ENCODE assay signal across 8 cellular contexts in the genomic region with DNA sequence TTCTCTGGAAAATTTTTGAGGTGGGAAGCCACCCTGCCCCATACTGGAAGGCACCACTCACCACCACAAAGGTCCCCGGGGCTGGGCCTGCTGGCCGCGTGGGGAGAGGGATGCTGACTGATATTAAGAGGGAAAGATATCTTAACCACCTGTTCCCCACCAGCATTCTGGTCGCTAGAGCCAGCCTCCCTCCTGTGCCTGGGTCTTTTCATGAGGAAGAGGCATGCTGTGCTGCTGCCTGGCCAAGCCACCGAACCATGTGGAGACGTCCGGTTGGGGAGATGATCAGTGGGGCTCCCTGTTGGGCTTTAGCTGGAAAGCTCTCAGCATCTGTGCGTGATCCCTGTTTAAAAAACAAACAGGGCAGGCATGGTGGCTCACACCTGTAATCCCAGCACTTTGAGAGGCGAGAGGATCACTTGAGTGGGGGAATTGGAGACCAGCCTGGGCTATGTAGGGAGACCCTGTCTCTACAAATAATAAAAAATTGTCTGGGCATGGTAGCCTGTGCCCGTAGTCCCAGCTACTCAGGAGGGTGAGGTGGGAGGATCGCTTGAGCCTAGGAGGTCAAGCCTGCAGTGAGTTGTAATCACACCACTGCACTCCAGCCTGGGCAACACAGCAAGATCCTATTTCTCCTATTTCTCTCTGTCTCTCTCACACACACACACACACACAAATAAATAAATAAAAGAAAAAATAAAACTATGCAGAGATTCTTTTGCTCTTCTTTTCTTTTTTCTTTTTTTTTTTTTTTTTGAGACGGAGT. TPM values are rescaled to one million over a fixed set of nuclear protein-coding genes. Genes with fewer than 3 reads are reported as not detected.
DNase-seq lines count a peak whose midpoint lies in the region; ATAC-seq, FAIRE-seq and TF ChIP-seq lines count a peak whose summit lies in the region.

No MANE protein-coding gene starts in this region.

- peak overlapping the region; percentile 31 for H2AK9ac ChIP-seq in IMR-90 (replicated peaks; ENCODE audit: low read depth, low read length, poor library complexity)

- peak overlapping the region; percentile 29 for H3K14ac ChIP-seq in IMR-90 (replicated peaks; ENCODE audit: low read depth, low read length)

- peak overlapping the region; percentile 92 for H3K9ac ChIP-seq in IMR-90 (ENCODE audit: low read depth, low read length)

- TF ChIP-seq POLR2A in IMR-90 (IDR thresholded peaks at IDR 0.05; ENCODE audit: low read depth, low read length), result no peak

- in situ Hi-C loops in IMR-90 (cut with MboI; ENCODE audit: low sequenced_read_pairs), result no loop called here

- H2AK5ac ChIP-seq in IMR-90 (ENCODE audit: low read depth, low read length), result peak overlapping the region; percentile 65

- H2AFZ ChIP-seq in IMR-90 (replicated peaks; ENCODE audit: low read length, poor library complexity), result peak overlapping the region; percentile 79

- H3K79me1 ChIP-seq in IMR-90 (ENCODE audit: low read depth in 1 of 2, low read length in 2 of 2), result peaks cover 30 to 66% of the 10 kb centered on the region in 2 experiments; a peak in 3 of 4 replicates

- no peak overlapping the region for H2BK15ac ChIP-seq in IMR-90 (ENCODE audit: low read depth, low read length)

- FAIRE-seq in pancreas (lab: Jason Lieb, UNC), result no peak

- TF ChIP-seq CTCF in C4-2B (conservative IDR thresholded peaks at IDR 0.05), result no peak
- no peak for TF ChIP-seq CTCF in IMR-90 (conservative IDR thresholded peaks at IDR 0.05; ENCODE audit: low read depth, low read length)
- TF ChIP-seq CTCF in fibroblast of villous mesenchyme (IDR thresholded peaks at IDR 0.05; ENCODE audit: insufficient read depth, low read depth, low read length), result no peak
- TF ChIP-seq CTCF in pancreas (IDR thresholded peaks at IDR 0.05), result no peak

- TF ChIP-seq RAD21 in IMR-90 (IDR thresholded peaks at IDR 0.05; ENCODE audit: low read length), result no peak

- no peak overlapping the region for H2BK5ac ChIP-seq in IMR-90 (ENCODE audit: low read depth, low read length, poor library complexity, severe bottlenecking)

- 11% methylated on average over 3 of the region's 12 CpGs; no CpG with 5 or more reads in 1 of the 2 experiments for WGBS in IMR-90 (ENCODE audit: extremely low coverage in 2 of 2, insufficient read length in 1 of 2), 2 experiments
- whole genome bisulfite sequencing in pancreas, 2 donors, result 34 to 35% methylated on average over 12 of the region's 12 CpGs

- peak overlapping the region; percentile 84 for H3K23ac ChIP-seq in IMR-90 (ENCODE audit: low read depth, low read length)

- peak overlapping the region in 1 of 2 experiments; percentile 92; a peak in 1 of 4 replicates for H4K8ac ChIP-seq in IMR-90 (ENCODE audit: low read depth in 2 of 2, low read length in 2 of 2)

- ATAC-seq in IMR-90 (ENCODE audit: low read depth) (no peak), pancreas (no peak)

- H3K36me3 ChIP-seq in IMR-90 (ENCODE audit: control insufficient read depth, insufficient read depth, low read length) (peaks cover 4% of the 10 kb centered on the region), pancreas (no peaks in the 10 kb centered on the region)

- peaks cover 12% of the 10 kb centered on the region for H4K20me1 ChIP-seq in IMR-90 (ENCODE audit: insufficient read depth, low read length)

- H3K4ac ChIP-seq in IMR-90 (ENCODE audit: low read depth, low read length), result peak overlapping the region; percentile 38; the same call in 1 of the 2 replicates

- H2BK20ac ChIP-seq in IMR-90 (ENCODE audit: low read depth, low read length), result no peak overlapping the region

- H3K9me3 ChIP-seq in IMR-90 (ENCODE audit: control insufficient read depth, insufficient read depth, low read length), result no peaks in the 10 kb centered on the region
- H3K9me3 ChIP-seq in pancreas, result no peaks in the 10 kb centered on the region

- H3K27ac ChIP-seq in C4-2B (peak overlapping the region; percentile 87), IMR-90 (ENCODE audit: insufficient read depth, low read length) (peak overlapping the region; percentile 12), pancreas (peak overlapping the region in 2 of 4 donors; percentile 94 to 99)

- H3K4me1 ChIP-seq in IMR-90 (ENCODE audit: control insufficient read depth, insufficient read depth, low read length), result peaks cover 4% of the 10 kb centered on the region; the same call in 1 of the 2 replicates
- H3K4me1 ChIP-seq in pancreas, result peaks cover 0 to 12% (median 0%) of the 10 kb centered on the region in 3 donors

- peak overlapping the region; percentile 61; the same call in 1 of the 2 replicates for H3K56ac ChIP-seq in IMR-90 (ENCODE audit: extremely low read depth, insufficient read depth, low read length)

- H3K9me1 ChIP-seq in IMR-90 (ENCODE audit: insufficient read depth, low read length), result peaks cover 8% of the 10 kb centered on the region

- no peak overlapping the region for H4K5ac ChIP-seq in IMR-90 (ENCODE audit: low read depth, low read length)

- H3K27me3 ChIP-seq in IMR-90 (ENCODE audit: control insufficient read depth, insufficient read depth, low read length), result no peaks in the 10 kb centered on the region
- H3K27me3 ChIP-seq in pancreas, result no peaks in the 10 kb centered on the region

- no TSS peak for BruUV-seq in IMR-90 (replicated peaks; lab: Mats Ljungman, UMichigan)

- H2BK120ac ChIP-seq in IMR-90 (ENCODE audit: low read depth, low read length), result no peak overlapping the region

- POLR2A ChIA-PET in IMR-90 (lab: Charles Lee; ENCODE audit: unreplicated experiment), result interaction anchor here (0.6 kb wide), 1 partner anchor 310 kb away, joined by 6 read pairs; no protein-coding TSS in a partner anchor

- CTCF ChIA-PET in IMR-90 (lab: Yijun Ruan, JAX), result no interaction called here

- H3K18ac ChIP-seq in IMR-90 (ENCODE audit: low read depth, low read length), result no peak overlapping the region

- dilution Hi-C loops in IMR-90 (cut with HindIII; ENCODE audit: low sequenced_read_pairs, unreplicated experiment), result no loop called here

- peak overlapping the region; percentile 60 for H3K4me3 ChIP-seq in IMR-90 (ENCODE audit: insufficient read depth, low read depth, low read length)
- H3K4me3 ChIP-seq in fibroblast of villous mesenchyme (ENCODE audit: low read depth, low read length), result peak overlapping the region; percentile 95
- peak overlapping the region; percentile 67 to 93 (median 68) for H3K4me3 ChIP-seq in pancreas

- H3K4me2 ChIP-seq in IMR-90 (ENCODE audit: low read depth, low read length), result peak overlapping the region; percentile 87

- intact Hi-C loops in IMR-90 (cut with micrococcal nuclease) (loop anchor here (2.0 kb wide), 1 partner anchor 31 kb away; no protein-coding TSS in a partner anchor), pancreas (cut with DNase I) (no loop called here)

- DNase-seq in IMR-90 (no peak), fibroblast of villous mesenchyme (ENCODE audit: low read depth) (no peak), pancreas (peak in 3 of 6 donors; percentile 16 to 60 (median 33)), NCI-H2029 (lab: John Stamatoyannopoulos, UW) (no peak), DMS79 (lab: John Stamatoyannopoulos, UW) (no peak), NCI-H1092 treated with DMSO at 0.1 percent for 48 hours (lab: John Stamatoyannopoulos, UW) (no peak)
- DNase-seq in activated CD8-positive, alpha-beta memory T cell treated with anti-CD3 and anti-CD28 coated beads, Interleukin-2, amount 50 U/mL, for 4 hours, result peak; percentile 16

- H4K91ac ChIP-seq in IMR-90 (ENCODE audit: insufficient read depth, low read depth, low read length), result 0 out of 2 replicates have a peak overlapping the region, but pooled peaks have one; percentile 51

TF ChIP-seq in IMR-90, 13 proteins besides CTCF, POLR2A, EP300 and RAD21:
- TF ChIP-seq, protein P1, sequence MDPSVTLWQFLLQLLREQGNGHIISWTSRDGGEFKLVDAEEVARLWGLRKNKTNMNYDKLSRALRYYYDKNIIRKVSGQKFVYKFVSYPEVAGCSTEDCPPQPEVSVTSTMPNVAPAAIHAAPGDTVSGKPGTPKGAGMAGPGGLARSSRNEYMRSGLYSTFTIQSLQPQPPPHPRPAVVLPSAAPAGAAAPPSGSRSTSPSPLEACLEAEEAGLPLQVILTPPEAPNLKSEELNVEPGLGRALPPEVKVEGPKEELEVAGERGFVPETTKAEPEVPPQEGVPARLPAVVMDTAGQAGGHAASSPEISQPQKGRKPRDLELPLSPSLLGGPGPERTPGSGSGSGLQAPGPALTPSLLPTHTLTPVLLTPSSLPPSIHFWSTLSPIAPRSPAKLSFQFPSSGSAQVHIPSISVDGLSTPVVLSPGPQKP (IDR thresholded peaks at IDR 0.05; ENCODE audit: borderline replicate concordance, low read depth, low read length), result no peak
- TF ChIP-seq, protein P2, sequence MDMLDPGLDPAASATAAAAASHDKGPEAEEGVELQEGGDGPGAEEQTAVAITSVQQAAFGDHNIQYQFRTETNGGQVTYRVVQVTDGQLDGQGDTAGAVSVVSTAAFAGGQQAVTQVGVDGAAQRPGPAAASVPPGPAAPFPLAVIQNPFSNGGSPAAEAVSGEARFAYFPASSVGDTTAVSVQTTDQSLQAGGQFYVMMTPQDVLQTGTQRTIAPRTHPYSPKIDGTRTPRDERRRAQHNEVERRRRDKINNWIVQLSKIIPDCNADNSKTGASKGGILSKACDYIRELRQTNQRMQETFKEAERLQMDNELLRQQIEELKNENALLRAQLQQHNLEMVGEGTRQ (IDR thresholded peaks at IDR 0.05; ENCODE audit: low read depth, low read length), result no peak
- TF ChIP-seq MXI1 (IDR thresholded peaks at IDR 0.05; ENCODE audit: borderline replicate concordance, low read depth, low read length) (peak; percentile 79; the same call in 1 of the 2 replicates), CHD1 (IDR thresholded peaks at IDR 0.05; ENCODE audit: low read depth, low read length) (no peak), FOS (IDR thresholded peaks at IDR 0.05; ENCODE audit: low read depth, low read length) (no peak)

RNA-seq across cellular contexts. Expression of a gene that starts 1.0 kb away (rescaled TPM):
- total RNA-seq in IMR-90 (2012; rRNA removed), result 38.9 and 76.2 TPM in 2 replicates
- polyA plus RNA-seq in IMR-90 (2012; rRNA removed), result 29.1 and 40.0 TPM in 2 replicates
- polyA plus RNA-seq in IMR-90 (2012; cell fraction: cytosol; rRNA removed), result 40.1 and 43.2 TPM in 2 replicates
- 33.9 and 40.9 TPM in 2 replicates for polyA plus RNA-seq in IMR-90 (2012; cell fraction: nucleus; rRNA removed; ENCODE audit: low replicate concordance)
- total RNA-seq in fibroblast of villous mesenchyme, result 20.3 and 22.9 TPM in 2 replicates
- total RNA-seq in pancreas, result 10 to 100 TPM in 3 of 6 donors, 1 to 10 TPM in 3; 7.0 to 14.5 (median 9.2) TPM
- polyA plus RNA-seq in pancreas, result 10 to 100 TPM in 1 of 2 donors, 1 to 10 TPM in 1; 6.1 to 10.3 TPM

RNA-seq across cellular contexts. Expression of a gene that starts 1.2 kb away (rescaled TPM):
- 1.8 and 3.6 TPM in 2 replicates for total RNA-seq in IMR-90 (2012; rRNA removed)
- polyA plus RNA-seq in IMR-90 (2012; rRNA removed), result 5.0 and 5.7 TPM in 2 replicates
- polyA plus RNA-seq in IMR-90 (2012; cell fraction: cytosol; rRNA removed), result 4.1 and 4.4 TPM in 2 replicates
- polyA plus RNA-seq in IMR-90 (2012; cell fraction: nucleus; rRNA removed; ENCODE audit: low replicate concordance), result 1.9 and 2.4 TPM in 2 replicates
- total RNA-seq in fibroblast of villous mesenchyme, result 1.6 and 2.2 TPM in 2 replicates
- total RNA-seq in pancreas, result 1 to 10 TPM; 3.7 to 7.9 (median 5.8) TPM
- 10 to 100 TPM in 1 of 2 donors, 1 to 10 TPM in 1; 6.4 to 17.0 TPM for polyA plus RNA-seq in pancreas
